Comparison of ENCODE assay signal across 12 cellular contexts in the genomic region with DNA sequence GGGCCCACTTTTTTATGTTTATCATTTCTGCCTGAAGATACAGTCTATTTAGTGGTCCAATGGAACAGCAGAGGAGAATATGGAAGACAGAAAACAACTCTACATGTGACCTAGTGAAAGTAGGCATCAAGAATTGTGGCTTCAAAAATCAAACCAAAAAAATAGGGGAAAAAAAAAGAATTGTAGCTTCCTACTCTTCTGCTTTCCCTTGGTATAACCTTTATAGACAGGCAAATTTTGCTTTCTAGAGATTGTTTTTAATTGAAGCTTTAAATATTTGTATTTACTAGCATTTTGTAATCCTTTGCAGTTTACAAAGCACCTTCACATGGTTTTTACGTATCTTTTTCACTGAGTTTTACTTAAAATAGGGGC. TPM values are rescaled to one million over a fixed set of nuclear protein-coding genes. Genes with fewer than 3 reads are reported as not detected.
DNase-seq lines count a peak whose midpoint lies in the region; ATAC-seq and TF ChIP-seq lines count a peak whose summit lies in the region.
"Had no signal": no experiment of that assay in that cellular context is flagged by ENCODE, and none has a peak within 500 bp of the region (broad histone marks: within the 10 kb centered on the region; RNA-seq: fewer than 3 reads in every experiment).

No MANE protein-coding gene starts in this region.

- no peak for DNase-seq in A673 (ENCODE audit: low spot score)
- no peak for DNase-seq in naive thymus-derived CD4-positive, alpha-beta T cell
- DNase-seq in amniotic stem cell (lab: John Stamatoyannopoulos, UW): no peak
- DNase-seq in AG08396 (ENCODE audit: low spot score): no peak
- DNase-seq: hypothalamus, right cardiac atrium had no signal

- intact Hi-C loops in A673 (cut with micrococcal nuclease; ENCODE audit: unreplicated experiment): no loop called here
- intact Hi-C loops in naive thymus-derived CD4-positive, alpha-beta T cell (cut with micrococcal nuclease): loop anchor here (1.0 to 10.0 kb wide), 7 partner anchors 15 to 881 kb away; partner anchors contain the start of genes PDIK1L (in 2 of the 2), ARID1A (in 1 of the 2), RSRP1 (in 1 of the 2) and UBXN11 (in 1 of the 2)

- peaks cover 13% of the 10 kb centered on the region for H3K36me3 Mint-ChIP-seq in activated T-helper 17 cell treated with anti-CD3 and anti-CD28 coated beads, Interleukin-2, amount 50 U/mL, for 72 hours (ENCODE audit: low read depth)
- H3K36me3 Mint-ChIP-seq in naive thymus-derived CD4-positive, alpha-beta T cell: peaks cover 0 to 14% (median 8%) of the 10 kb centered on the region in 5 donors

- H3K4me1 ChIP-seq in A673 (ENCODE audit: insufficient read depth, low read length, poor library complexity, severe bottlenecking) (peaks cover 8% of the 10 kb centered on the region), HEK293 (ENCODE audit: control insufficient read depth, insufficient read depth, low read length) (peaks cover 11% of the 10 kb centered on the region; the same call in 1 of the 2 replicates)
- peaks cover 19 to 24% of the 10 kb centered on the region in 2 donors for H3K4me1 ChIP-seq in naive thymus-derived CD4-positive, alpha-beta T cell (ENCODE audit: control insufficient read depth in 2 of 2, insufficient read depth in 2 of 2, low read length in 2 of 2)

- peak overlapping the region; percentile 77 for H3K4me3 Mint-ChIP-seq in activated T-helper 17 cell treated with anti-CD3 and anti-CD28 coated beads, Interleukin-2, amount 50 U/mL, for 72 hours
- peak overlapping the region; percentile 27 to 91 (median 76) for H3K4me3 Mint-ChIP-seq in naive thymus-derived CD4-positive, alpha-beta T cell

- H3K36me3 ChIP-seq in A673 (ENCODE audit: insufficient read depth, low read length, poor library complexity, severe bottlenecking) (peaks cover 23% of the 10 kb centered on the region), HEK293 (ENCODE audit: control insufficient read depth in 2 of 2, insufficient read depth in 1 of 2, low read length in 2 of 2) (peaks cover 0 to 5% of the 10 kb centered on the region in 2 experiments; a peak in 1 of 3 replicates)
- H3K36me3 ChIP-seq in naive thymus-derived CD4-positive, alpha-beta T cell (ENCODE audit: control insufficient read depth in 2 of 3, insufficient read depth in 3 of 3, low read length in 3 of 3): peaks cover 0 to 15% (median 7%) of the 10 kb centered on the region in 3 experiments

- H3K9me3 Mint-ChIP-seq in activated T-helper 17 cell treated with anti-CD3 and anti-CD28 coated beads, Interleukin-2, amount 50 U/mL, for 72 hours: no peaks in the 10 kb centered on the region
- H3K9me3 Mint-ChIP-seq in naive thymus-derived CD4-positive, alpha-beta T cell: no peaks in the 10 kb centered on the region

- no peak for TF ChIP-seq POLR2A in GM18505 (IDR thresholded peaks at IDR 0.05; ENCODE audit: borderline replicate concordance, extremely low read depth, insufficient read depth, insufficient read length)

- no TSS peak for BruUV-seq in A673 (replicated peaks; lab: Mats Ljungman, UMichigan)

- H3K4me3 ChIP-seq in A673 (ENCODE audit: low read depth, low read length, poor library complexity, severe bottlenecking) (no peak overlapping the region), HEK293 (ENCODE audit: low read depth, low read length) (no peak overlapping the region)
- no peak overlapping the region for H3K4me3 ChIP-seq in naive thymus-derived CD4-positive, alpha-beta T cell (ENCODE audit: low read length)

- H3K9me3 ChIP-seq in A673 (ENCODE audit: low read depth, low read length, poor library complexity, severe bottlenecking) (no peaks in the 10 kb centered on the region), HEK293 (ENCODE audit: control insufficient read depth, insufficient read depth, low read depth, low read length) (no peaks in the 10 kb centered on the region)
- no peaks in the 10 kb centered on the region for H3K9me3 ChIP-seq in naive thymus-derived CD4-positive, alpha-beta T cell (ENCODE audit: control insufficient read depth in 2 of 3, low read length in 3 of 3)

- CTCF ChIA-PET in A673 (lab: Charles Lee): interaction anchor here (1.1 kb wide), 1 partner anchor 19 kb away, joined by 4 read pairs; no protein-coding TSS in a partner anchor
- CTCF ChIA-PET in HEK293 (lab: Yijun Ruan, JAX): interaction anchor here (0.8 to 7.1 kb wide), 3 partner anchors 19 to 108 kb away, joined by 4 to 39 read pairs (median 6); partner anchors contain the start of gene CEP85
- CTCF ChIA-PET in naive thymus-derived CD4-positive, alpha-beta T cell (lab: Charles Lee): interaction anchor here (0.9 to 5.8 kb wide), 5 partner anchors 11 to 108 kb away, joined by 3 to 59 read pairs (median 8); partner anchors contain the start of gene CEP85

- POLR2A ChIA-PET in A673 (lab: Charles Lee; ENCODE audit: low non-redundant PET) (no interaction called here), HEK293 (lab: Yijun Ruan, JAX) (interaction anchor here (0.8 to 1.7 kb wide), 3 partner anchors 14 to 108 kb away, joined by 3 to 5 read pairs (median 4); partner anchors contain the start of genes CEP85 and PDIK1L)
- POLR2A ChIA-PET in naive thymus-derived CD4-positive, alpha-beta T cell (lab: Charles Lee): interaction anchor here (1.1 to 7.4 kb wide), 7 partner anchors 8 to 24 kb away, joined by 3 to 93 read pairs (median 6); partner anchors contain the start of gene PDIK1L

- H3K27ac Mint-ChIP-seq in activated T-helper 17 cell treated with anti-CD3 and anti-CD28 coated beads, Interleukin-2, amount 50 U/mL, for 72 hours: peak overlapping the region; percentile 93
- H3K27ac Mint-ChIP-seq in naive thymus-derived CD4-positive, alpha-beta T cell: peak overlapping the region; percentile 86 to 98 (median 95)

- peaks cover 21% of the 10 kb centered on the region for H3K4me1 Mint-ChIP-seq in activated T-helper 17 cell treated with anti-CD3 and anti-CD28 coated beads, Interleukin-2, amount 50 U/mL, for 72 hours
- peaks cover 25 to 55% (median 52%) of the 10 kb centered on the region in 7 donors for H3K4me1 Mint-ChIP-seq in naive thymus-derived CD4-positive, alpha-beta T cell

- no peak for TF ChIP-seq CTCF in A673 (conservative IDR thresholded peaks at IDR 0.05; ENCODE audit: low read depth, low read length)
- TF ChIP-seq CTCF in HEK293 (tag by site-specific recombination; IDR thresholded peaks at IDR 0.05): no peak

- no peaks in the 10 kb centered on the region for H3K27me3 ChIP-seq in A673 (replicated peaks; ENCODE audit: insufficient read depth, low read depth, low read length, poor library complexity)
- no peaks in the 10 kb centered on the region for H3K27me3 ChIP-seq in naive thymus-derived CD4-positive, alpha-beta T cell (ENCODE audit: control insufficient read depth in 2 of 2, insufficient read depth in 2 of 2, low read length in 2 of 2)

- H3K27me3 Mint-ChIP-seq in activated T-helper 17 cell treated with anti-CD3 and anti-CD28 coated beads, Interleukin-2, amount 50 U/mL, for 72 hours: no peaks in the 10 kb centered on the region
- peaks cover 0 to 13% (median 0%) of the 10 kb centered on the region in 5 donors for H3K27me3 Mint-ChIP-seq in naive thymus-derived CD4-positive, alpha-beta T cell

- peak overlapping the region; percentile 19 for H3K27ac ChIP-seq in A673 (ENCODE audit: low read depth, low read length, poor library complexity, severe bottlenecking)
- H3K27ac ChIP-seq in HEK293 (ENCODE audit: extremely low read depth, low read depth, low read length): no peak overlapping the region
- peak overlapping the region; percentile 57 for H3K27ac ChIP-seq in naive thymus-derived CD4-positive, alpha-beta T cell (ENCODE audit: low read depth, low read length)

- no peak for ATAC-seq in activated T-helper 17 cell treated with anti-CD3 and anti-CD28 coated beads, Interleukin-2, amount 50 U/mL, for 72 hours (replicated peaks)
- no peak for ATAC-seq in naive thymus-derived CD4-positive, alpha-beta T cell
- ATAC-seq in HG02870 (IDR thresholded peaks at IDR 0.05; ENCODE audit: unreplicated experiment) (no peak), GM18505 (IDR thresholded peaks at IDR 0.05; ENCODE audit: unreplicated experiment) (no peak)

RNA-seq across cellular contexts. Expression of gene PDIK1L, which starts 14.3 kb away (rescaled TPM):
- total RNA-seq in A673 (2021): 12.9 and 13.4 TPM in 2 replicates
- 10 to 100 TPM; 11.2 to 12.3 TPM for total RNA-seq in activated T-helper 17 cell treated with anti-CD3 and anti-CD28 coated beads, Interleukin-2, amount 50 U/mL, for 72 hours
- total RNA-seq in naive thymus-derived CD4-positive, alpha-beta T cell: 10 to 100 TPM in 4 of 5 experiments, 1 to 10 TPM in 1; 9.1 to 29.6 (median 20.3) TPM
- 1 to 10 TPM; 4.7 to 7.4 TPM for polyA plus RNA-seq in naive thymus-derived CD4-positive, alpha-beta T cell

RNA-seq across cellular contexts. Expression of gene FAM110D, which starts 32.9 kb away (rescaled TPM):
- 0.64 and 0.85 TPM in 2 replicates for total RNA-seq in A673 (2021)
- total RNA-seq in activated T-helper 17 cell treated with anti-CD3 and anti-CD28 coated beads, Interleukin-2, amount 50 U/mL, for 72 hours: not detected
- total RNA-seq in naive thymus-derived CD4-positive, alpha-beta T cell: not detected
- not detected for polyA plus RNA-seq in naive thymus-derived CD4-positive, alpha-beta T cell

RNA-seq across cellular contexts. Expression of gene C1orf232, which starts 42.8 kb away (rescaled TPM):
- not detected in 2 replicates for total RNA-seq in A673 (2021)
- not detected for total RNA-seq in activated T-helper 17 cell treated with anti-CD3 and anti-CD28 coated beads, Interleukin-2, amount 50 U/mL, for 72 hours
- total RNA-seq in naive thymus-derived CD4-positive, alpha-beta T cell: not detected
- polyA plus RNA-seq in naive thymus-derived CD4-positive, alpha-beta T cell: not detected
- total RNA-seq: right cardiac atrium, ureter had no signal
- polyA plus RNA-seq: adipose tissue, right cardiac atrium had no signal

RNA-seq across cellular contexts. Expression of gene ZNF593, which starts 43.8 kb away (rescaled TPM):
- total RNA-seq in A673 (2021): 61.9 and 62.3 TPM in 2 replicates
- 10 to 100 TPM; 20.4 to 52.4 TPM for total RNA-seq in activated T-helper 17 cell treated with anti-CD3 and anti-CD28 coated beads, Interleukin-2, amount 50 U/mL, for 72 hours
- total RNA-seq in naive thymus-derived CD4-positive, alpha-beta T cell: 10 to 100 TPM in 2 of 5 experiments, 1 to 10 TPM in 3; 7.8 to 36.3 (median 9.6) TPM
- 10 to 100 TPM; 22.2 to 25.3 TPM for polyA plus RNA-seq in naive thymus-derived CD4-positive, alpha-beta T cell

RNA-seq across cellular contexts. Expression of gene ZNF593OS, which starts 45.7 kb away (rescaled TPM):
- total RNA-seq in A673 (2021): not detected in 2 replicates
- total RNA-seq in activated T-helper 17 cell treated with anti-CD3 and anti-CD28 coated beads, Interleukin-2, amount 50 U/mL, for 72 hours: not detected
- not detected for total RNA-seq in naive thymus-derived CD4-positive, alpha-beta T cell
- polyA plus RNA-seq in naive thymus-derived CD4-positive, alpha-beta T cell: under 1 TPM in 1 of 2 donors, not detected in 1; 0.97 TPM
- total RNA-seq: right cardiac atrium, ureter had no signal
